Comparison of ENCODE assay signal across 19 cellular contexts in the genomic region with DNA sequence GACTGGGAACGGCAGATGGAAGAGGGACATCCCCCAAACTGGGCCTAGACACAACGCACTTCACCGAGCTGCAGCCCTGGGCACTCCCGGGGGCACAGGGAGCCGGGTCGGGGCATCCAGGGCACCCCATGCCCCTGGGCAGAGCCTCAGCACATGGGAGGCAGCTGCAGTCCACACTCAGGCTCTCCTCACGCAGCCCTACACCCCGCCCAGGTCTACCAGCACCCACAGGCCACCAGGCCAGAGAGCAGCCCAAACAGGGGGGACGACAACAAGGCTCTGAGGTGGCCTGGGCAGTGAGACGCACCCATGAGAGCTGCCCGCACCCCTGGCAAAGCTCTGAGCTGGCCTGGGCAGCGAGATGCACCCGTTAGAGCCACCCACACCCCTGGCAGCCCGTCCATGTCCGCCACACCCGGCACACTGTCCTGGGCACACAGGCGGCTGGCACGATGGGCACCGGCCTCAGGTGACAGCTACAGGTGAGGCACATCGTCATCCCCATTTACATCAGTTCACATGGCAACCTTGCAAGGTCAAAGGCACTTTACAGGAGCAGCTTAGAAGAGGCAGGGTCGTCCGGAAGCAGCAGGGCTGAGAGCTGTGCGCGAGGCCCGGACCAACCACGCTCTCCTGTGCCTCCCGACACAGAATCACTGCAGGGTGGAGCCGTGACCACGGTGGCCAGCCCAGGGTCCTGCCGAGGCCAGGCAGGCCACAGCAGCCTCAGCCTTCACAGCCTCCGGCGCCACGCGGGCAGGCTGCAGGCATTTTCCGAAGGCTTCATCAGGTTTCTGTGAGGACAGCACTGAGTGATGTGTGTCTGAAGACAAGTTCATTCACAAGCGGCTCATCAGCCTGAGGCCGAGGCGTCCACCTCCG.
DNase-seq lines count a peak whose midpoint lies in the region; ATAC-seq and TF ChIP-seq lines count a peak whose summit lies in the region.
"Had no signal": no experiment of that assay in that cellular context is flagged by ENCODE, and none has a peak within 500 bp of the region (broad histone marks: within the 10 kb centered on the region; RNA-seq: fewer than 3 reads in every experiment).

No MANE protein-coding gene starts in this region.

- no peak overlapping the region for H3K4me3 ChIP-seq in uterus
- H3K4me3 ChIP-seq: esophagus muscularis mucosa had no signal

- peaks cover 57% of the 10 kb centered on the region for H3K4me1 Mint-ChIP-seq in nephron progenitor cell
- H3K4me1 Mint-ChIP-seq: activated CD8-positive, alpha-beta memory T cell treated with anti-CD3 and anti-CD28 coated beads, Interleukin-2, amount 10 ng/mL, durations not matched to agents 7 days and 5 days had no signal

- no peak overlapping the region for H3K4me3 Mint-ChIP-seq in nephron progenitor cell
- H3K4me3 Mint-ChIP-seq: activated CD8-positive, alpha-beta memory T cell treated with anti-CD3 and anti-CD28 coated beads, Interleukin-2, amount 10 ng/mL, durations not matched to agents 7 days and 5 days; activated naive CD8-positive, alpha-beta T cell; stimulated activated naive CD8-positive, alpha-beta T cell treated with anti-CD3 and anti-CD28 coated beads, Interleukin-15, amount 100 ng/mL, for 72 hours; T-helper 1 cell treated with Interleukin-12 subunit alpha and Interleukin-12 subunit beta and Interleukin-4 antibody, amounts not matched to agents 30 μg/mL and 1 μg/mL, for 36 hours had no signal

- no peaks in the 10 kb centered on the region for H3K36me3 Mint-ChIP-seq in nephron progenitor cell (ENCODE audit: low read depth)
- H3K36me3 Mint-ChIP-seq: activated CD8-positive, alpha-beta memory T cell treated with anti-CD3 and anti-CD28 coated beads, Interleukin-2, amount 10 ng/mL, durations not matched to agents 7 days and 5 days; activated naive CD8-positive, alpha-beta T cell had no signal

- no peak for ATAC-seq in left cardiac atrium
- ATAC-seq: activated CD8-positive, alpha-beta memory T cell treated with anti-CD3 and anti-CD28 coated beads, Interleukin-2, amount 10 ng/mL, durations not matched to agents 7 days and 5 days; stimulated activated naive CD8-positive, alpha-beta T cell treated with anti-CD3 and anti-CD28 coated beads, Interleukin-15, amount 100 ng/mL, for 72 hours had no signal

- TF ChIP-seq POLR2A in uterus (IDR thresholded peaks at IDR 0.05): no peak

- peaks cover 4% of the 10 kb centered on the region for H3K27me3 Mint-ChIP-seq in nephron progenitor cell (ENCODE audit: low read depth, poor library complexity)
- H3K27me3 Mint-ChIP-seq: activated CD8-positive, alpha-beta memory T cell treated with anti-CD3 and anti-CD28 coated beads, Interleukin-2, amount 10 ng/mL, durations not matched to agents 7 days and 5 days; activated naive CD8-positive, alpha-beta T cell; stimulated activated naive CD8-positive, alpha-beta T cell treated with anti-CD3 and anti-CD28 coated beads, Interleukin-15, amount 100 ng/mL, for 72 hours had no signal

- no peaks in the 10 kb centered on the region for H3K4me1 ChIP-seq in uterus
- H3K4me1 ChIP-seq: parathyroid adenoma had no signal

- H3K27ac ChIP-seq in uterus: no peak overlapping the region
- H3K27ac ChIP-seq: brain microvascular endothelial cell, esophagus muscularis mucosa, KMS-11, parathyroid adenoma had no signal

- intact Hi-C loops in left cardiac atrium (cut with DNase I): no loop called here
- intact Hi-C loops in uterus (cut with DNase I; ENCODE audit: low total_unique reads): no loop called here

- no peak for TF ChIP-seq CTCF in nephron progenitor cell (IDR thresholded peaks at IDR 0.05)
- no peak for TF ChIP-seq CTCF in uterus (IDR thresholded peaks at IDR 0.05)

- H3K27ac Mint-ChIP-seq in nephron progenitor cell: no peak overlapping the region
- H3K27ac Mint-ChIP-seq: activated CD8-positive, alpha-beta memory T cell treated with anti-CD3 and anti-CD28 coated beads, Interleukin-2, amount 10 ng/mL, durations not matched to agents 7 days and 5 days; activated naive CD8-positive, alpha-beta T cell; T-helper 1 cell treated with Interleukin-12 subunit alpha and Interleukin-12 subunit beta and Interleukin-4 antibody, amounts not matched to agents 30 μg/mL and 1 μg/mL, for 36 hours had no signal

- DNase-seq in activated naive CD4-positive, alpha-beta T cell treated with anti-CD3 and anti-CD28 coated beads, Interleukin-2, amount 50 U/mL, for 16 hours: peak; percentile 7
- no peak for DNase-seq in activated naive CD4-positive, alpha-beta T cell treated with Interleukin-2 at 50 U/mL for 16 hours
- DNase-seq in left cardiac atrium (peak; percentile 16), nephron progenitor cell (peak; percentile 1), uterus (peak; percentile 8 to 10), NCI-H526 treated with DMSO at 0.1 percent for 48 hours (lab: John Stamatoyannopoulos, UW) (no peak)
- no peak for DNase-seq in stimulated activated naive CD4-positive, alpha-beta T cell treated with Interleukin-2 at 50 U/mL for 16 hours (lab: John Stamatoyannopoulos, UW)
- no peak for DNase-seq in NK-92 treated with Interleukin-12 subunit alpha and Interleukin-12 subunit beta, amount 100 ng/mL, for 24 hours (lab: John Stamatoyannopoulos, UW)
- DNase-seq: activated CD8-positive, alpha-beta memory T cell treated with anti-CD3 and anti-CD28 coated beads, Interleukin-2, amount 10 ng/mL, durations not matched to agents 7 days and 5 days; brain microvascular endothelial cell; NCI-H1105 treated with DMSO at 0.1 percent for 48 hours; NCI-H2227 treated with DMSO at 0.1 percent for 48 hours; SIG-M5; stimulated activated naive CD8-positive, alpha-beta T cell treated with anti-CD3 and anti-CD28 coated beads, Interleukin-15, amount 100 ng/mL, for 72 hours had no signal

- no peaks in the 10 kb centered on the region for H3K9me3 Mint-ChIP-seq in nephron progenitor cell
- H3K9me3 Mint-ChIP-seq: stimulated activated naive CD8-positive, alpha-beta T cell treated with anti-CD3 and anti-CD28 coated beads, Interleukin-15, amount 100 ng/mL, for 72 hours; T-helper 1 cell treated with Interleukin-12 subunit alpha and Interleukin-12 subunit beta and Interleukin-4 antibody, amounts not matched to agents 30 μg/mL and 1 μg/mL, for 36 hours had no signal

- no peaks in the 10 kb centered on the region for H3K9me3 ChIP-seq in uterus
- H3K9me3 ChIP-seq: esophagus muscularis mucosa had no signal

- H3K36me3 ChIP-seq in uterus: no peaks in the 10 kb centered on the region
- H3K36me3 ChIP-seq: brain microvascular endothelial cell had no signal

- H3K27me3 ChIP-seq in uterus: no peaks in the 10 kb centered on the region
- H3K27me3 ChIP-seq: brain microvascular endothelial cell, esophagus muscularis mucosa had no signal

Comparison
In these comparisons a context has a peak if more than half of its experiments do, and no peak if none do; other contexts are left out.
1. DNase-seq: peak in activated naive CD4-positive, alpha-beta T cell treated with anti-CD3 and anti-CD28 coated beads, Interleukin-2, amount 50 U/mL, for 16 hours (single experiment), left cardiac atrium (single experiment), nephron progenitor cell (single experiment) and uterus (2 of 2); none in activated naive CD4-positive, alpha-beta T cell treated with Interleukin-2 at 50 U/mL for 16 hours (single experiment), NCI-H526 treated with DMSO at 0.1 percent for 48 hours (single experiment), stimulated activated naive CD4-positive, alpha-beta T cell treated with Interleukin-2 at 50 U/mL for 16 hours (single experiment) and NK-92 treated with Interleukin-12 subunit alpha and Interleukin-12 subunit beta, amount 100 ng/mL, for 24 hours (single experiment).